ENCODE assay signal across 16 cellular contexts in genomic region chr1:73105755-73106154, GRCh38.
DNase-seq lines count a peak whose midpoint lies in the region; ATAC-seq and TF ChIP-seq lines count a peak whose summit lies in the region.
"Had no signal": no experiment of that assay in that cellular context is flagged by ENCODE, and none has a peak within 500 bp of the region (broad histone marks: within the 10 kb centered on the region; RNA-seq: fewer than 3 reads in every experiment).

No MANE protein-coding gene starts in this region.

- peak overlapping the region; percentile 4 for H4K8ac ChIP-seq in mesenchymal stem cell (ENCODE audit: low read length)

- ATAC-seq in left ventricle myocardium superior (no peak), left cardiac atrium (no peak)
- ATAC-seq: CD8-positive, alpha-beta T cell had no signal

- H3K4me3 ChIP-seq in mesenchymal stem cell (ENCODE audit: insufficient read depth in 1 of 2, low read depth in 1 of 2, low read length in 2 of 2) = no peak overlapping the region
- H3K4me3 ChIP-seq in sigmoid colon = no peak overlapping the region
- H3K4me3 ChIP-seq: BLaER1 had no signal

- H3K79me1 ChIP-seq in mesenchymal stem cell (replicated peaks; ENCODE audit: low read length, poor library complexity, severe bottlenecking) = no peaks in the 10 kb centered on the region

- H2AK5ac ChIP-seq in mesenchymal stem cell (ENCODE audit: low read length, severe bottlenecking) = no peak overlapping the region

- H3K36me3 ChIP-seq in mesenchymal stem cell (ENCODE audit: control insufficient read depth in 1 of 2, insufficient read depth in 2 of 2, low read depth in 1 of 2, low read length in 2 of 2) (no peaks in the 10 kb centered on the region), sigmoid colon (no peaks in the 10 kb centered on the region)
- H3K36me3 ChIP-seq: BLaER1 had no signal

- TF ChIP-seq CTCF in sigmoid colon (IDR thresholded peaks at IDR 0.05) = no peak

- no peak overlapping the region for H3K18ac ChIP-seq in mesenchymal stem cell (ENCODE audit: low read depth in 1 of 2, low read length in 2 of 2)

- WGBS in mesenchymal stem cell = 92% methylated on average over 16 of the region's 16 CpGs
- 90 to 94% methylated on average over 16 of the region's 16 CpGs for WGBS in sigmoid colon, 2 donors

- TF ChIP-seq EP300 in sigmoid colon (IDR thresholded peaks at IDR 0.05) = no peak

- H2AFZ ChIP-seq in mesenchymal stem cell (ENCODE audit: low read depth, low read length) = no peak overlapping the region

- no peak overlapping the region for H3K4me2 ChIP-seq in mesenchymal stem cell (ENCODE audit: low read length, poor library complexity, severe bottlenecking)
- H3K4me2 ChIP-seq: BLaER1 had no signal

- no peaks in the 10 kb centered on the region for H3K36me3 Mint-ChIP-seq in activated T-helper 2 cell treated with anti-CD3 and anti-CD28 coated beads, Interferon-gamma antibody, Interleukin-2, Interleukin-4, amounts not matched to agents 10 μg/mL and 5 μg/mL and 100 μg/mL, durations not matched to agents 14 hours and 24 hours and 36 hours (ENCODE audit: low read depth)
- H3K36me3 Mint-ChIP-seq: CD4-positive, CD25-positive, alpha-beta regulatory T cell; CD8-positive, alpha-beta T cell had no signal

- no peaks in the 10 kb centered on the region for H3K9me3 ChIP-seq in mesenchymal stem cell (ENCODE audit: control insufficient read depth, low read length)
- no peaks in the 10 kb centered on the region for H3K9me3 ChIP-seq in sigmoid colon
- H3K9me3 ChIP-seq: BLaER1, Caco-2 had no signal

- no peaks in the 10 kb centered on the region for H3K27me3 Mint-ChIP-seq in activated T-helper 2 cell treated with anti-CD3 and anti-CD28 coated beads, Interferon-gamma antibody, Interleukin-2, Interleukin-4, amounts not matched to agents 10 μg/mL and 5 μg/mL and 100 μg/mL, durations not matched to agents 14 hours and 24 hours and 36 hours (ENCODE audit: low read depth)
- H3K27me3 Mint-ChIP-seq: B cell; CD4-positive, CD25-positive, alpha-beta regulatory T cell had no signal

- H3K9me3 Mint-ChIP-seq in activated T-helper 2 cell treated with anti-CD3 and anti-CD28 coated beads, Interferon-gamma antibody, Interleukin-2, Interleukin-4, amounts not matched to agents 10 μg/mL and 5 μg/mL and 100 μg/mL, durations not matched to agents 14 hours and 24 hours and 36 hours = peaks cover 22% of the 10 kb centered on the region

- H3K27me3 ChIP-seq in mesenchymal stem cell (ENCODE audit: control insufficient read depth in 1 of 2, insufficient read depth in 1 of 2, low read length in 2 of 2) = no peaks in the 10 kb centered on the region
- H3K27me3 ChIP-seq in sigmoid colon = no peaks in the 10 kb centered on the region
- H3K27me3 ChIP-seq: BLaER1 had no signal

- H2BK120ac ChIP-seq in mesenchymal stem cell (ENCODE audit: low read depth, low read length) = no peak overlapping the region

- H3K4me3 Mint-ChIP-seq in activated T-helper 2 cell treated with anti-CD3 and anti-CD28 coated beads, Interferon-gamma antibody, Interleukin-2, Interleukin-4, amounts not matched to agents 10 μg/mL and 5 μg/mL and 100 μg/mL, durations not matched to agents 14 hours and 24 hours and 36 hours (ENCODE audit: low read depth) = no peak overlapping the region
- H3K4me3 Mint-ChIP-seq: B cell; CD4-positive, CD25-positive, alpha-beta regulatory T cell; CD8-positive, alpha-beta T cell had no signal

- H3K27ac ChIP-seq in mesenchymal stem cell (ENCODE audit: low read length, poor library complexity, severe bottlenecking) (no peak overlapping the region), sigmoid colon (no peak overlapping the region)
- H3K27ac ChIP-seq: BLaER1, C4-2B had no signal

- H2BK12ac ChIP-seq in mesenchymal stem cell (ENCODE audit: low read length in 2 of 2) = no peak overlapping the region

- no peak overlapping the region for H2BK5ac ChIP-seq in mesenchymal stem cell (ENCODE audit: low read depth, low read length, poor library complexity, severe bottlenecking)

- no peak overlapping the region for H4K91ac ChIP-seq in mesenchymal stem cell (ENCODE audit: low read length)

- no peaks in the 10 kb centered on the region for H3K4me1 Mint-ChIP-seq in activated T-helper 2 cell treated with anti-CD3 and anti-CD28 coated beads, Interferon-gamma antibody, Interleukin-2, Interleukin-4, amounts not matched to agents 10 μg/mL and 5 μg/mL and 100 μg/mL, durations not matched to agents 14 hours and 24 hours and 36 hours (ENCODE audit: low read depth)
- H3K4me1 Mint-ChIP-seq: B cell; CD4-positive, CD25-positive, alpha-beta regulatory T cell had no signal

- no peak overlapping the region for H3K9ac ChIP-seq in mesenchymal stem cell (ENCODE audit: low read length)
- H3K9ac ChIP-seq: BLaER1 had no signal

- DNase-seq in left ventricle myocardium superior (peak; percentile 21), left cardiac atrium (no peak), mesenchymal stem cell (no peak), sigmoid colon (peak; percentile 57), kidney glomerular epithelial cell (lab: John Stamatoyannopoulos, UW) (no peak)
- no peak for DNase-seq in activated T-helper 2 cell treated with anti-CD3 and anti-CD28 coated beads, Interferon-gamma antibody, Interleukin-2, Interleukin-4, amounts not matched to agents 10 μg/mL and 5 μg/mL and 100 μg/mL, durations not matched to agents 14 hours and 24 hours and 36 hours (ENCODE audit: low spot score)
- DNase-seq: Caco-2; CD4-positive, CD25-positive, alpha-beta regulatory T cell; CD8-positive, alpha-beta T cell; DMS153; DND-41; GOT3; HCEC 1CT had no signal

- no peak overlapping the region for H3K23ac ChIP-seq in mesenchymal stem cell (ENCODE audit: low read length in 2 of 2)

- H3K14ac ChIP-seq in mesenchymal stem cell (ENCODE audit: low read length in 2 of 2) = no peak overlapping the region

- no peak overlapping the region for H3K27ac Mint-ChIP-seq in activated T-helper 2 cell treated with anti-CD3 and anti-CD28 coated beads, Interferon-gamma antibody, Interleukin-2, Interleukin-4, amounts not matched to agents 10 μg/mL and 5 μg/mL and 100 μg/mL, durations not matched to agents 14 hours and 24 hours and 36 hours
- H3K27ac Mint-ChIP-seq: B cell; CD4-positive, CD25-positive, alpha-beta regulatory T cell; CD8-positive, alpha-beta T cell had no signal

- no peak overlapping the region for H3K4ac ChIP-seq in mesenchymal stem cell (ENCODE audit: low read depth in 1 of 2, low read length in 2 of 2)

- H3K4me1 ChIP-seq in mesenchymal stem cell (ENCODE audit: control insufficient read depth, insufficient read depth, low read depth, low read length) (no peaks in the 10 kb centered on the region), sigmoid colon (no peaks in the 10 kb centered on the region)
- H3K4me1 ChIP-seq: BLaER1, Caco-2 had no signal

- no peak overlapping the region for H2BK15ac ChIP-seq in mesenchymal stem cell (ENCODE audit: low read depth, poor library complexity, severe bottlenecking)

- no peak for TF ChIP-seq POLR2A in sigmoid colon (IDR thresholded peaks at IDR 0.05)

- intact Hi-C loops in left ventricle myocardium superior (cut with micrococcal nuclease) (no loop called here), left cardiac atrium (cut with DNase I) (no loop called here), sigmoid colon (cut with DNase I) (no loop called here)
- intact Hi-C loops in activated T-helper 2 cell treated with anti-CD3 and anti-CD28 coated beads, Interferon-gamma antibody, Interleukin-2, Interleukin-4, amounts not matched to agents 10 μg/mL and 5 μg/mL and 100 μg/mL, durations not matched to agents 14 hours and 24 hours and 36 hours (cut with micrococcal nuclease) = no loop called here

Comparison
In these comparisons a context has a peak if more than half of its experiments do, and no peak if none do; other contexts are left out.
1. DNase-seq: peak in left ventricle myocardium superior (single experiment) and sigmoid colon (single experiment); none in left cardiac atrium (single experiment), mesenchymal stem cell (single experiment), activated T-helper 2 cell treated with anti-CD3 and anti-CD28 coated beads, Interferon-gamma antibody, Interleukin-2, Interleukin-4, amounts not matched to agents 10 μg/mL and 5 μg/mL and 100 μg/mL, durations not matched to agents 14 hours and 24 hours and 36 hours (single experiment) and kidney glomerular epithelial cell (single experiment).